Comparison of ENCODE assay signal across 20 cellular contexts in genomic region chr14:102565959-102566358, GRCh38. TPM values are rescaled to one million over a fixed set of nuclear protein-coding genes. Genes with fewer than 3 reads are reported as not detected.
DNase-seq lines count a peak whose midpoint lies in the region; ATAC-seq and TF ChIP-seq lines count a peak whose summit lies in the region.
"Had no signal": no experiment of that assay in that cellular context is flagged by ENCODE, and none has a peak within 500 bp of the region (broad histone marks: within the 10 kb centered on the region; RNA-seq: fewer than 3 reads in every experiment).

No MANE protein-coding gene starts in this region.

- peak overlapping the region; percentile 13 for H3K4me2 ChIP-seq in Karpas-422 (ENCODE audit: low read depth, low read length, poor library complexity, severe bottlenecking)

- no peaks in the 10 kb centered on the region for H3K9me2 ChIP-seq in Karpas-422 (replicated peaks; ENCODE audit: insufficient read depth, low read length)

- no peaks in the 10 kb centered on the region for H3K27me3 ChIP-seq in Karpas-422 (ENCODE audit: low read length)
- H3K27me3 ChIP-seq in spleen (replicated peaks in 1 of 7) = no peaks in the 10 kb centered on the region
- H3K27me3 ChIP-seq: body of pancreas, pancreas, right atrium auricular region, vagina had no signal

- H3K27ac ChIP-seq in Karpas-422 (ENCODE audit: low read length) = no peak overlapping the region
- H3K27ac ChIP-seq in spleen = peak overlapping the region in 5 of 8 donors; percentile 43 to 76 (median 69)
- H3K27ac ChIP-seq: body of pancreas, epithelial cell of prostate, pancreas, right atrium auricular region, vagina had no signal

- no peak for DNase-seq in Karpas-422
- DNase-seq in spleen = no peak
- no peak for DNase-seq in activated T-cell treated with anti-CD3 and anti-CD28 coated beads, Interleukin-2, amount 50 U/mL, for 1 hour
- DNase-seq: activated CD8-positive, alpha-beta T cell treated with anti-CD3 and anti-CD28 coated beads, Interleukin-2, amount 10 ng/mL, durations not matched to agents 7 days and 5 days; activated gamma-delta T cell; activated T-cell treated with anti-CD3 and anti-CD28 coated beads for 4 hours; CD4-positive, alpha-beta memory T cell; glutamatergic neuron; HCEC 1CT; NCI-H1694 treated with DMSO at 0.1 percent for 48 hours; pancreas; stimulated activated CD4-positive, alpha-beta T cell treated with anti-CD3 and anti-CD28 coated beads, Interleukin-4, amount 100 ng/mL, for 4 hours had no signal

- H4K20me1 ChIP-seq in Karpas-422 (ENCODE audit: insufficient read depth, low read depth, low read length) = no peaks in the 10 kb centered on the region

- ATAC-seq in GM18511 (IDR thresholded peaks at IDR 0.05; ENCODE audit: unreplicated experiment) (peak; percentile 45), GM21619 (IDR thresholded peaks at IDR 0.05; ENCODE audit: unreplicated experiment) (peak; percentile 24), GM19035 (IDR thresholded peaks at IDR 0.05; ENCODE audit: unreplicated experiment) (no peak), HG02870 (IDR thresholded peaks at IDR 0.05; ENCODE audit: unreplicated experiment) (no peak)
- ATAC-seq: activated CD8-positive, alpha-beta T cell treated with anti-CD3 and anti-CD28 coated beads, Interleukin-2, amount 10 ng/mL, durations not matched to agents 7 days and 5 days; body of pancreas had no signal

- no peak overlapping the region for H3K9ac ChIP-seq in Karpas-422 (ENCODE audit: low read length)

- no peaks in the 10 kb centered on the region for H3K79me2 ChIP-seq in Karpas-422 (ENCODE audit: low read length)

- intact Hi-C loops in spleen (cut with DNase I; ENCODE audit: low total_unique reads) = no loop called here

- no peaks in the 10 kb centered on the region for H3K36me3 ChIP-seq in Karpas-422 (ENCODE audit: insufficient read depth, low read length)
- H3K36me3 ChIP-seq in spleen = no peaks in the 10 kb centered on the region
- H3K36me3 ChIP-seq: pancreas, right atrium auricular region, vagina had no signal

- no peak for TF ChIP-seq CTCF in spleen (IDR thresholded peaks at IDR 0.05 in 8 of 11, conservative IDR thresholded peaks at IDR 0.05 in 3 of 11)

- no peak for TF ChIP-seq POLR2A in spleen (IDR thresholded peaks at IDR 0.05)

- H3K9me3 ChIP-seq in Karpas-422 (ENCODE audit: low read length) (no peaks in the 10 kb centered on the region), spleen (peaks cover 0 to 4% (median 0%) of the 10 kb centered on the region in 8 donors)
- H3K9me3 ChIP-seq: body of pancreas, pancreas, right atrium auricular region, vagina had no signal

- H2AFZ ChIP-seq in Karpas-422 (ENCODE audit: low read length) = no peak overlapping the region

- H3K4me1 ChIP-seq in Karpas-422 (ENCODE audit: low read length) (peaks cover 22% of the 10 kb centered on the region), spleen (peaks cover 0 to 47% (median 25%) of the 10 kb centered on the region in 6 donors)
- H3K4me1 ChIP-seq: right atrium auricular region, vagina had no signal

- H3K4me3 ChIP-seq in Karpas-422 (ENCODE audit: low read length) (no peak overlapping the region), spleen (no peak overlapping the region)
- H3K4me3 ChIP-seq: body of pancreas, pancreas, right atrium auricular region, vagina had no signal

- 83 to 92% (median 86%) methylated on average over 7 of the region's 7 CpGs for WGBS in spleen, 5 donors

RNA-seq across cellular contexts. Expression of gene RCOR1, which starts 26.5 kb away (rescaled TPM):
- 23.3 and 46.9 TPM in 2 replicates for total RNA-seq in Karpas-422 (2014; rRNA removed; shearing (Covaris generic); ENCODE audit: low replicate concordance)
- 10 to 100 TPM; 17.0 to 30.6 (median 21.9) TPM for total RNA-seq in spleen
- polyA plus RNA-seq in spleen = 1 to 10 TPM; 3.7 to 5.8 (median 3.8) TPM

RNA-seq across cellular contexts. Expression of gene ANKRD9, which starts 56.4 kb away (rescaled TPM):
- total RNA-seq in Karpas-422 (2014; rRNA removed; shearing (Covaris generic); ENCODE audit: low replicate concordance) = 0.04 TPM in 2 replicates
- total RNA-seq in spleen = 10 to 100 TPM in 6 of 7 donors, 1 to 10 TPM in 1; 8.6 to 24.0 (median 15.7) TPM
- polyA plus RNA-seq in spleen = 1 to 10 TPM; 2.2 to 4.9 (median 2.3) TPM

Comparison
In these comparisons a context has a peak if more than half of its experiments do, and no peak if none do; other contexts are left out.
1. ATAC-seq: peak in GM18511 (single experiment) and GM21619 (single experiment); none in GM19035 (single experiment) and HG02870 (single experiment).